15 cellular contexts compared by ENCODE assay signal in genomic region chr2:120972286-120972685, GRCh38.
"Had no signal": no experiment of that assay in that cellular context is flagged by ENCODE, and none has a peak within 500 bp of the region (broad histone marks: within the 10 kb centered on the region; RNA-seq: fewer than 3 reads in every experiment).

No MANE protein-coding gene starts in this region.

- DNase-seq: activated B cell treated with CpG ODN at 0.5 μM for 24 hours; activated CD4-positive, alpha-beta T cell treated with anti-CD3 and anti-CD28 coated beads, Interleukin-2, amount 10 ng/mL, durations not matched to agents 24 days and 14 days; activated CD8-positive, alpha-beta memory T cell treated with anti-CD3 and anti-CD28 coated beads for 24 hours; activated naive CD4-positive, alpha-beta T cell treated with anti-CD3 and anti-CD28 coated beads for 36 hours; caudate nucleus; colonic mucosa; effector CD8-positive, alpha-beta T cell; heart right ventricle; left ventricle myocardium inferior; mesenchymal stem cell; sigmoid colon; stimulated activated CD4-positive, alpha-beta T cell treated with anti-CD3 and anti-CD28 coated beads, Interleukin-12 subunit alpha, Interleukin-12 subunit beta, amount 100 ng/mL, for 4 hours; stimulated activated CD4-positive, alpha-beta T cell treated with anti-CD3 and anti-CD28 coated beads, Interleukin-4, amount 100 ng/mL, for 1 hour; uterus had no signal

- ATAC-seq: activated T-helper 17 cell treated with anti-CD3 and anti-CD28 coated beads, Interleukin-2, amount 50 U/mL, for 72 hours; heart right ventricle had no signal

- H3K36me3 ChIP-seq: colonic mucosa, left ventricle myocardium inferior, uterus had no signal

- H3K4me1 ChIP-seq: colonic mucosa, heart right ventricle, left ventricle myocardium inferior, sigmoid colon, uterus had no signal

- H3K9me3 ChIP-seq: colonic mucosa, heart right ventricle, left ventricle myocardium inferior, sigmoid colon, uterus had no signal

- H3K4me3 ChIP-seq: colonic mucosa, heart right ventricle, left ventricle myocardium inferior, sigmoid colon, uterus had no signal
